In the genomic region with DNA sequence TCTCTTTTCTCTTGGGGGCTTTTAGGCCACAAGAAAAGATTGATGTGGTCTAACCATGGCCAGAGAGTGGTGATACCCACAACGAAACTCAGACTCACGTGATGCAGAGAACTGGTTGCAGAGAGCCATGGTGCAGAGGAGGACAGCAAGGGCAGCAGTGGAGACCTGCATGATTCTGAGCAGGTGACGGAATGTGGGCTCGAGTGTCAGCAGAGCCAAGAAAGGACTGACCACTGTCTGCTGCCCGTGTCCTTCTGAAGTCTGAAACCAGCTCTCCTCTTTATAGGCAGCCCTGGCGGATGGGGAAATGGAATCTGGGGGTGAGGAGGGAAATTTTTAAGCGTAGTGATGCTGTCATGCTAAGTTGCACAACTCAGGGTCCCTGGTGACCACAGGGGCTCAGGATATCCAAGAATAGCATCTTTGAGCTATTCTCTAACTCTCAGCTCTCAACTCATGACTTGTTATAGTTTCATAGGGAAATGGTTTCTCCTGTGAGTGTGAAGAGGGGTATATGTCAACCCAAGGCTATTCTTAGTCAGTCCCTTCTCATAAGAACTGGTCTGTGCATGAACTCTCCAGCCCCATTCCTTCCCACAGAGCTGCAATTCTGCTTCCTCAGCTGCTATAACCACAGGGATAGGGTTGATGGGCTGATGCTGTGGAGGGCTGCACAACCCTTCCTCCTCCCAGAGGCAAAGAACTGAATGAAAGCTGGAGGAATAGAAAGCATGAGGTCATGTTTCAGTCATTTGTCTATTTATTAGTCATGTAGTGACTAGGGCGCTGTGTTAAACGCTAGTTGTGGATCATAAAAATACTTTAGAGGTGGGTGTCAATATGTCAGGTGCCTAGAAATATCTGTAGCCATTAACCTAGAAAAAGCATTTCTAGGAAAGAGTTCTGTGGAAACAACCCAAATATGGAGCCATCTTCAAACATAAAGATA, we compare ENCODE assay signal across 9 cellular contexts. TPM values are rescaled to one million over a fixed set of nuclear protein-coding genes. Genes with fewer than 3 reads are reported as not detected.
DNase-seq lines count a peak whose midpoint lies in the region; ATAC-seq, FAIRE-seq and TF ChIP-seq lines count a peak whose summit lies in the region.
"Had no signal": no experiment of that assay in that cellular context is flagged by ENCODE, and none has a peak within 500 bp of the region (broad histone marks: within the 10 kb centered on the region; RNA-seq: fewer than 3 reads in every experiment).

A gene (minus strand): TSS at position 256 of the 949 bp plus-strand sequence. CDS start 85 bp downstream, at position 171.

- H3K4me2 ChIP-seq in neuronal stem cell (ENCODE audit: insufficient read depth, low read length, poor library complexity, severe bottlenecking): no peak within 1 kb of the TSS

- H3K79me1 ChIP-seq in neuronal stem cell (ENCODE audit: low read depth, low read length): no peaks in the 10 kb centered on the region

- H4K91ac ChIP-seq in neuronal stem cell (ENCODE audit: low read depth, low read length, poor library complexity): no peak within 1 kb of the TSS

- ATAC-seq in GM19351 (IDR thresholded peaks at IDR 0.05; ENCODE audit: unreplicated experiment) (peak; percentile 71), HG03159 (IDR thresholded peaks at IDR 0.05; ENCODE audit: unreplicated experiment) (peak; percentile 67), pancreas (peak in 3 of 4 donors; percentile 47 to 75 (median 64))
- ATAC-seq in activated CD8-positive, alpha-beta T cell treated with anti-CD3 and anti-CD28 coated beads, Interleukin-2, amount 10 ng/mL, durations not matched to agents 7 days and 5 days: peak; percentile 59

- H3K4me3 Mint-ChIP-seq in CD8-positive, alpha-beta memory T cell: peak within 1 kb of the TSS; percentile 48 to 87 (median 62)
- H3K4me3 Mint-ChIP-seq in activated CD8-positive, alpha-beta T cell treated with anti-CD3 and anti-CD28 coated beads, Interleukin-2, amount 10 ng/mL, durations not matched to agents 7 days and 5 days: peak within 1 kb of the TSS; percentile 55
- H3K4me3 Mint-ChIP-seq: brain had no signal

- no peak within 1 kb of the TSS for H3K9ac ChIP-seq in neuronal stem cell (ENCODE audit: low read depth, low read length, poor library complexity)

- H3K27me3 Mint-ChIP-seq in CD8-positive, alpha-beta memory T cell: no peaks in the 10 kb centered on the region
- H3K27me3 Mint-ChIP-seq in activated CD8-positive, alpha-beta T cell treated with anti-CD3 and anti-CD28 coated beads, Interleukin-2, amount 10 ng/mL, durations not matched to agents 7 days and 5 days (ENCODE audit: low read depth): peaks cover 31% of the 10 kb centered on the region

- no peaks in the 10 kb centered on the region for H3K9me3 ChIP-seq in CD8-positive, alpha-beta memory T cell (ENCODE audit: low read length)
- H3K9me3 ChIP-seq in pancreas: no peaks in the 10 kb centered on the region
- no peaks in the 10 kb centered on the region for H3K9me3 ChIP-seq in neuronal stem cell (replicated peaks in 1 of 2; ENCODE audit: control insufficient read depth in 2 of 2, insufficient read depth in 1 of 2, low read depth in 1 of 2, low read length in 2 of 2)

- TF ChIP-seq CTCF in pancreas (IDR thresholded peaks at IDR 0.05) (no peak), coronary artery (IDR thresholded peaks at IDR 0.05) (no peak)

- FAIRE-seq in pancreas (lab: Jason Lieb, UNC): no peak

- H3K4me1 ChIP-seq in CD8-positive, alpha-beta memory T cell (ENCODE audit: insufficient read depth, low read length): peaks cover 25% of the 10 kb centered on the region
- no peaks in the 10 kb centered on the region for H3K4me1 ChIP-seq in pancreas
- no peaks in the 10 kb centered on the region for H3K4me1 ChIP-seq in neuronal stem cell (ENCODE audit: control insufficient read depth in 2 of 2, insufficient read depth in 1 of 2, low read depth in 1 of 2, low read length in 2 of 2)

- WGBS in pancreas, 2 donors: 49 to 62% methylated on average over 9 of the region's 9 CpGs
- WGBS in neuronal stem cell (ENCODE audit: extremely low coverage in 2 of 2, insufficient read length in 2 of 2, insufficient replicate concordance in 1 of 2), 2 donors: no CpG with 5 or more reads among the region's 9 CpGs

- H3K27ac ChIP-seq in CD8-positive, alpha-beta memory T cell (ENCODE audit: low read depth, low read length): peak within 1 kb of the TSS; percentile 41
- no peak within 1 kb of the TSS for H3K27ac ChIP-seq in pancreas
- H3K27ac ChIP-seq in neuronal stem cell (replicated peaks; ENCODE audit: low read length): no peak within 1 kb of the TSS
- H3K27ac ChIP-seq in coronary artery: peak within 1 kb of the TSS in 1 of 2 donors; percentile 32

- H3K4ac ChIP-seq in neuronal stem cell (ENCODE audit: low read length): no peak within 1 kb of the TSS

- no peaks in the 10 kb centered on the region for H3K36me3 Mint-ChIP-seq in CD8-positive, alpha-beta memory T cell
- H3K36me3 Mint-ChIP-seq in activated CD8-positive, alpha-beta T cell treated with anti-CD3 and anti-CD28 coated beads, Interleukin-2, amount 10 ng/mL, durations not matched to agents 7 days and 5 days (ENCODE audit: low read depth): no peaks in the 10 kb centered on the region
- H3K36me3 Mint-ChIP-seq: brain had no signal

- no peak within 1 kb of the TSS for H2BK120ac ChIP-seq in neuronal stem cell (ENCODE audit: low read depth, low read length)

- no peaks in the 10 kb centered on the region for H3K36me3 ChIP-seq in CD8-positive, alpha-beta memory T cell (ENCODE audit: insufficient read depth, low read length)
- H3K36me3 ChIP-seq in pancreas (no peaks in the 10 kb centered on the region), neuronal stem cell (replicated peaks in 1 of 2; ENCODE audit: control insufficient read depth in 2 of 2, insufficient read depth in 2 of 2, low read length in 2 of 2) (no peaks in the 10 kb centered on the region)

- intact Hi-C loops in pancreas (cut with DNase I): no loop called here

- no peak within 1 kb of the TSS for H2BK5ac ChIP-seq in neuronal stem cell (ENCODE audit: low read length)

- H2AK5ac ChIP-seq in neuronal stem cell (ENCODE audit: low read depth, low read length): no peak within 1 kb of the TSS

- POLR2A ChIA-PET in CD8-positive, alpha-beta memory T cell (lab: Charles Lee): no interaction called here
- POLR2A ChIA-PET in activated CD8-positive, alpha-beta T cell treated with anti-CD3 and anti-CD28 coated beads, Interleukin-2, amount 10 ng/mL, durations not matched to agents 7 days and 5 days (lab: Charles Lee): interaction anchor here (0.9 to 2.5 kb wide), 7 partner anchors 8 to 59 kb away, joined by 3 to 11 read pairs (median 4); no protein-coding TSS in a partner anchor

- peak within 1 kb of the TSS; percentile 67 to 97 (median 88) for H3K27ac Mint-ChIP-seq in CD8-positive, alpha-beta memory T cell
- H3K27ac Mint-ChIP-seq in activated CD8-positive, alpha-beta T cell treated with anti-CD3 and anti-CD28 coated beads, Interleukin-2, amount 10 ng/mL, durations not matched to agents 7 days and 5 days: peak within 1 kb of the TSS; percentile 82
- H3K27ac Mint-ChIP-seq: brain had no signal

- H2BK12ac ChIP-seq in neuronal stem cell (ENCODE audit: low read length): no peak within 1 kb of the TSS

- no peak within 1 kb of the TSS for H3K23ac ChIP-seq in neuronal stem cell (ENCODE audit: low read depth, low read length, poor library complexity)

- no peaks in the 10 kb centered on the region for H3K27me3 ChIP-seq in CD8-positive, alpha-beta memory T cell (ENCODE audit: insufficient read depth, low read length, poor library complexity, severe bottlenecking)
- H3K27me3 ChIP-seq in pancreas: no peaks in the 10 kb centered on the region
- H3K27me3 ChIP-seq in neuronal stem cell (ENCODE audit: control insufficient read depth in 3 of 3, insufficient read depth in 3 of 3, low read depth in 1 of 3, low read length in 3 of 3): peaks cover 0 to 3% (median 0%) of the 10 kb centered on the region in 3 experiments

- no peak within 1 kb of the TSS for H3K4me3 ChIP-seq in CD8-positive, alpha-beta memory T cell (ENCODE audit: low read length)
- H3K4me3 ChIP-seq in pancreas: no peak within 1 kb of the TSS
- H3K4me3 ChIP-seq in neuronal stem cell (ENCODE audit: low read length in 2 of 2): no peak within 1 kb of the TSS
- no peak within 1 kb of the TSS for H3K4me3 ChIP-seq in coronary artery

- no peak within 1 kb of the TSS for H3K14ac ChIP-seq in neuronal stem cell (ENCODE audit: low read length)

- peaks cover 59 to 83% (median 73%) of the 10 kb centered on the region in 3 donors for H3K4me1 Mint-ChIP-seq in CD8-positive, alpha-beta memory T cell
- H3K4me1 Mint-ChIP-seq in activated CD8-positive, alpha-beta T cell treated with anti-CD3 and anti-CD28 coated beads, Interleukin-2, amount 10 ng/mL, durations not matched to agents 7 days and 5 days (ENCODE audit: low read depth): peaks cover 55% of the 10 kb centered on the region
- H3K4me1 Mint-ChIP-seq: brain had no signal

- H3K9me3 Mint-ChIP-seq in CD8-positive, alpha-beta memory T cell: no peaks in the 10 kb centered on the region
- no peaks in the 10 kb centered on the region for H3K9me3 Mint-ChIP-seq in activated CD8-positive, alpha-beta T cell treated with anti-CD3 and anti-CD28 coated beads, Interleukin-2, amount 10 ng/mL, durations not matched to agents 7 days and 5 days (ENCODE audit: insufficient read depth)
- H3K9me3 Mint-ChIP-seq: brain had no signal

- no peak within 1 kb of the TSS for H3K18ac ChIP-seq in neuronal stem cell (ENCODE audit: low read length)

- CTCF ChIA-PET in CD8-positive, alpha-beta memory T cell (lab: Charles Lee): interaction anchor here (1.0 to 1.3 kb wide), 2 partner anchors 17 to 58 kb away, joined by 3 read pairs; no protein-coding TSS in a partner anchor
- CTCF ChIA-PET in activated CD8-positive, alpha-beta T cell treated with anti-CD3 and anti-CD28 coated beads, Interleukin-2, amount 10 ng/mL, durations not matched to agents 7 days and 5 days (lab: Charles Lee): interaction anchor here (1.0 to 5.9 kb wide), 3 partner anchors 17 to 114 kb away, joined by 3 to 38 read pairs (median 3); no protein-coding TSS in a partner anchor

- H4K8ac ChIP-seq in neuronal stem cell (ENCODE audit: low read depth, low read length): no peak within 1 kb of the TSS

- H2BK15ac ChIP-seq in neuronal stem cell (ENCODE audit: low read length): no peak within 1 kb of the TSS

- peak in 1 of 5 donors; percentile 58 for DNase-seq in CD8-positive, alpha-beta memory T cell
- DNase-seq in activated CD8-positive, alpha-beta T cell treated with anti-CD3 and anti-CD28 coated beads, Interleukin-2, amount 10 ng/mL, durations not matched to agents 7 days and 5 days: peak; percentile 50
- DNase-seq in pancreas (peak in 1 of 6 donors; percentile 33), neuronal stem cell (ENCODE audit: low spot score) (no peak), coronary artery (ENCODE audit: low spot score) (no peak)
- DNase-seq in effector CD8-positive, alpha-beta T cell (lab: John Stamatoyannopoulos, UW): no peak

- no peak within 1 kb of the TSS for H2AFZ ChIP-seq in neuronal stem cell (ENCODE audit: low read length)

RNA-seq across cellular contexts. Expression of the gene that starts here (rescaled TPM):
- total RNA-seq in CD8-positive, alpha-beta memory T cell: 1,000 to 10,000 TPM; 1,154 to 1,264 TPM
- polyA plus RNA-seq in CD8-positive, alpha-beta memory T cell: 2.3 TPM
- total RNA-seq in activated CD8-positive, alpha-beta T cell treated with anti-CD3 and anti-CD28 coated beads, Interleukin-2, amount 10 ng/mL, durations not matched to agents 7 days and 5 days: 1 to 10 TPM; 4.2 to 5.1 TPM
- total RNA-seq in pancreas: 1 to 10 TPM in 4 of 6 donors, under 1 TPM in 2; 0.28 to 3.5 (median 1.2) TPM
- under 1 TPM; 0.56 to 0.76 TPM for polyA plus RNA-seq in pancreas
- polyA plus RNA-seq in neuronal stem cell (2013, experiment 1 of 2): not detected
- not detected for polyA plus RNA-seq in neuronal stem cell (2013, experiment 2 of 2)

Comparison
In these comparisons a context has a peak if more than half of its experiments do, and no peak if none do; other contexts are left out.
1. RNA of the gene that starts here (total RNA-seq): 1,154 to 1,264 TPM in CD8-positive, alpha-beta memory T cell; 4.2 to 5.1 TPM in activated CD8-positive, alpha-beta T cell treated with anti-CD3 and anti-CD28 coated beads, Interleukin-2, amount 10 ng/mL, durations not matched to agents 7 days and 5 days and 0.28 to 3.5 TPM in pancreas; every median in the first group is over 100 times any median in the second.
2. Peak in every context shown above with its lines, with median percentiles within 50 percentile points of each other: ATAC-seq.